In genomic region chr10:50358411-50358810, GRCh38 we compare ENCODE assay signal across 14 cellular contexts.
DNase-seq lines count a peak whose midpoint lies in the region; ATAC-seq, FAIRE-seq and TF ChIP-seq lines count a peak whose summit lies in the region.
"Had no signal": no experiment of that assay in that cellular context is flagged by ENCODE, and none has a peak within 500 bp of the region (broad histone marks: within the 10 kb centered on the region; RNA-seq: fewer than 3 reads in every experiment).

No MANE protein-coding gene starts in this region.

- 0 out of 2 replicates have a peak, but pooled peaks cover 4% of the 10 kb centered on the region for H3K9me2 ChIP-seq in PC-9 (ENCODE audit: insufficient read depth)

- H3K36me3 Mint-ChIP-seq in activated naive CD4-positive, alpha-beta T cell treated with anti-CD3 and anti-CD28 coated beads, Interleukin-2, amount 10 ng/mL, durations not matched to agents 7 days and 5 days, result peaks cover 15% of the 10 kb centered on the region

- FAIRE-seq in GM19239 (lab: Jason Lieb, UNC) (peak; percentile 66), bronchial epithelial cell (lab: Jason Lieb, UNC) (no peak)
- FAIRE-seq: A549 had no signal

- peaks cover 5% of the 10 kb centered on the region; the same call in 1 of the 2 replicates for H4K20me1 ChIP-seq in PC-9 (ENCODE audit: insufficient read depth)

- H3K27ac Mint-ChIP-seq in activated naive CD4-positive, alpha-beta T cell treated with anti-CD3 and anti-CD28 coated beads, Interleukin-2, amount 10 ng/mL, durations not matched to agents 7 days and 5 days, result no peak overlapping the region

- no peak overlapping the region for H2AFZ ChIP-seq in PC-9

- H3K36me3 ChIP-seq in PC-9 (ENCODE audit: low read depth) (peaks cover 19% of the 10 kb centered on the region), bronchial epithelial cell (ENCODE audit: control insufficient read depth, insufficient read depth, low read length) (no peaks in the 10 kb centered on the region), left ventricle myocardium inferior (peaks cover 5% of the 10 kb centered on the region)

- peaks cover 18% of the 10 kb centered on the region for H3K9me3 Mint-ChIP-seq in activated naive CD4-positive, alpha-beta T cell treated with anti-CD3 and anti-CD28 coated beads, Interleukin-2, amount 10 ng/mL, durations not matched to agents 7 days and 5 days

- CTCF ChIA-PET in PC-9 (lab: Charles Lee), result no interaction called here
- CTCF ChIA-PET in activated naive CD4-positive, alpha-beta T cell treated with anti-CD3 and anti-CD28 coated beads, Interleukin-2, amount 10 ng/mL, durations not matched to agents 7 days and 5 days (lab: Charles Lee), result interaction anchor here (1.0 kb wide), 1 partner anchor 9 kb away, joined by 3 read pairs; no protein-coding TSS in a partner anchor

- TF ChIP-seq CTCF in PC-9 (conservative IDR thresholded peaks at IDR 0.05) (no peak), bronchial epithelial cell (IDR thresholded peaks at IDR 0.05; ENCODE audit: insufficient read depth, low read length, severe bottlenecking) (no peak), left ventricle myocardium inferior (IDR thresholded peaks at IDR 0.05; ENCODE audit: borderline replicate concordance) (no peak)

- H3K9me3 ChIP-seq in PC-9 (ENCODE audit: insufficient read depth, low read depth), result 0 out of 2 replicates have a peak, but pooled peaks cover 2% of the 10 kb centered on the region
- H3K9me3 ChIP-seq in left ventricle myocardium inferior (replicated peaks), result peaks cover 16% of the 10 kb centered on the region
- H3K9me3 ChIP-seq: A549 had no signal

- no peak overlapping the region for H3K4me3 ChIP-seq in PC-9
- no peak overlapping the region for H3K4me3 ChIP-seq in bronchial epithelial cell (ENCODE audit: low read depth, low read length)
- H3K4me3 ChIP-seq in left ventricle myocardium inferior, result no peak overlapping the region
- H3K4me3 ChIP-seq: A549 had no signal

- no peak overlapping the region for H3K4me3 Mint-ChIP-seq in activated naive CD4-positive, alpha-beta T cell treated with anti-CD3 and anti-CD28 coated beads, Interleukin-2, amount 10 ng/mL, durations not matched to agents 7 days and 5 days
- H3K4me3 Mint-ChIP-seq: CD14-positive monocyte; CD8-positive, alpha-beta memory T cell; H9 had no signal

- 0 out of 2 replicates have a peak overlapping the region, but pooled peaks have one; percentile 5 for H3K27ac ChIP-seq in PC-9
- H3K27ac ChIP-seq in left ventricle myocardium inferior (replicated peaks), result no peak overlapping the region
- H3K27ac ChIP-seq: A549 had no signal

- H3K4me2 ChIP-seq in PC-9, result no peak overlapping the region
- H3K4me2 ChIP-seq: A549 had no signal

- H3K4me1 ChIP-seq in PC-9 (replicated peaks; ENCODE audit: insufficient read depth) (peaks cover 29% of the 10 kb centered on the region), left ventricle myocardium inferior (peaks cover 39% of the 10 kb centered on the region)
- H3K4me1 ChIP-seq: Caco-2 had no signal

- H3K4me1 Mint-ChIP-seq in activated naive CD4-positive, alpha-beta T cell treated with anti-CD3 and anti-CD28 coated beads, Interleukin-2, amount 10 ng/mL, durations not matched to agents 7 days and 5 days, result peaks cover 3% of the 10 kb centered on the region

- no peak for DNase-seq in GM19239 (ENCODE audit: insufficient read length, low spot score)
- DNase-seq in PC-9, result no peak
- peak; percentile 31 for DNase-seq in bronchial epithelial cell (ENCODE audit: low read depth)
- no peak for DNase-seq in left ventricle myocardium inferior
- DNase-seq in activated naive CD4-positive, alpha-beta T cell treated with anti-CD3 and anti-CD28 coated beads, Interleukin-2, amount 10 ng/mL, durations not matched to agents 7 days and 5 days, result no peak
- DNase-seq in iPS-NIHi7 (ENCODE audit: extremely low spot score), result no peak
- DNase-seq: Caco-2; CD8-positive, alpha-beta memory T cell; DMS53; GOT3; H9 had no signal

- H3K27me3 ChIP-seq in PC-9 (ENCODE audit: insufficient read depth, low read depth) (no peaks in the 10 kb centered on the region), bronchial epithelial cell (ENCODE audit: control insufficient read depth, insufficient read depth, low read length) (no peaks in the 10 kb centered on the region), left ventricle myocardium inferior (ENCODE audit: low read depth) (no peaks in the 10 kb centered on the region)

- H3K27me3 Mint-ChIP-seq in activated naive CD4-positive, alpha-beta T cell treated with anti-CD3 and anti-CD28 coated beads, Interleukin-2, amount 10 ng/mL, durations not matched to agents 7 days and 5 days, result no peaks in the 10 kb centered on the region
- H3K27me3 Mint-ChIP-seq: CD8-positive, alpha-beta memory T cell had no signal

- peaks cover 16% of the 10 kb centered on the region for H3F3A ChIP-seq in PC-9 (ENCODE audit: insufficient read depth, low read depth)

- intact Hi-C loops in PC-9 (cut with micrococcal nuclease; ENCODE audit: unreplicated experiment) (no loop called here), left ventricle myocardium inferior (cut with micrococcal nuclease) (no loop called here)

- no TSS peak for BruUV-seq in PC-9 (replicated peaks; lab: Mats Ljungman, UMichigan)

- peaks cover 72% of the 10 kb centered on the region for H3K79me2 ChIP-seq in PC-9 (ENCODE audit: low read depth)

- ATAC-seq in HG02623 (IDR thresholded peaks at IDR 0.05; ENCODE audit: unreplicated experiment), result no peak
- ATAC-seq: A549 had no signal

- POLR2A ChIA-PET in PC-9 (lab: Charles Lee; ENCODE audit: unreplicated experiment), result no interaction called here
